Comparison of ENCODE assay signal across 7 cellular contexts in the genomic region with DNA sequence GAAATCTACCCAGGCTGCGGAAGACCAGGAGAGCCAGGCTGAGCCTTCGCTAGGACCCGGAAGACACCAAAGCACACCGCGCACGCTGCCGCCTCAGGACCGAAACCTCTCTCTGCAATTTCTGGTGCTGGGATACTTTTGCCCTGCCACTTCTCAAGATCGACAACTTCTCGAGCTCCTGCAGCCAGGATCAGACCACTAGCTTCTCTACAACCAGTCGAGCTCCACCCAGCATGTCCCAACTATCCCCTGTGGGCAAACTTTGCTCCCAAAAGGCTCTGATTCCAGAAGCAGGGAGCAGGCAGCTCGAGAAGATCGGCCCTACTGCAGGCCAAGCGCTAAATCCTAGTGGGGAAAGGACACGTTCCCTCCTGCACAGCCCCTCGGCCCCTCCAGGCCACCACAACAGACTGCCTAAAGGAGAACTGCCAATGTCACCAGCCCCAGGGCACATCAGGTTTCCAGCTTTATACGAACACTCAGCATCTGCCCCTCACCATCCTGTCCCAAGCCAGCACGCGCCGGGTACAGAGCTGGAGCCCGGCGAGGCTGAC. TPM values are rescaled to one million over a fixed set of nuclear protein-coding genes. Genes with fewer than 3 reads are reported as not detected.
DNase-seq lines count a peak whose midpoint lies in the region; ATAC-seq and TF ChIP-seq lines count a peak whose summit lies in the region.

No MANE protein-coding gene starts in this region.

- no peaks in the 10 kb centered on the region for H3K27me3 ChIP-seq in liver (ENCODE audit: control insufficient read depth in 4 of 4, insufficient read depth in 4 of 4, low read length in 3 of 4)

- peak in 1 of 2 donors; percentile 28 for TF ChIP-seq RAD21 in liver (IDR thresholded peaks at IDR 0.05)

- H3K27ac ChIP-seq in liver (ENCODE audit: low read depth in 1 of 2, low read length in 2 of 2): peak overlapping the region; percentile 92 to 98

- peaks cover 0 to 5% (median 2%) of the 10 kb centered on the region in 4 donors for H3K36me3 ChIP-seq in liver (ENCODE audit: control insufficient read depth in 4 of 4, insufficient read depth in 3 of 4, low read depth in 1 of 4, low read length in 3 of 4)

- peak overlapping the region; percentile 97 for H3K4me3 ChIP-seq in NB4 (ENCODE audit: low read depth, low read length)
- peak overlapping the region; percentile 85 to 98 (median 96) for H3K4me3 ChIP-seq in liver (ENCODE audit: low read depth in 1 of 3, low read length in 3 of 3)

- WGBS in liver: under 1% methylated on average over 22 of the region's 22 CpGs

- peak overlapping the region; percentile 82 to 92 for H3K9ac ChIP-seq in liver (ENCODE audit: low read depth in 1 of 2, low read length in 2 of 2)

- DNase-seq in GM13976 (ENCODE audit: low spot score) (peak; percentile 80), NB4 (ENCODE audit: low read depth) (peak; percentile 73), dedifferentiated amniotic fluid mesenchymal stem cell (ENCODE audit: extremely low spot score) (peak; percentile 44)
- DNase-seq in activated CD4-positive, CD25-positive, alpha-beta regulatory T cell treated with anti-CD3 and anti-CD28 coated beads, Interleukin-2, amount 50 U/mL, for 72 hours: peak; percentile 50
- DNase-seq in stimulated activated CD4-positive, alpha-beta T cell treated with anti-CD3 and anti-CD28 coated beads, TNF-alpha, amount 100 ng/mL, for 4 hours (ENCODE audit: low read depth in 3 of 3): peak; percentile 10 to 24 (median 19)

- H3K9me3 ChIP-seq in liver (ENCODE audit: control insufficient read depth in 4 of 4, low read length in 3 of 4): no peaks in the 10 kb centered on the region

- H3K4me1 ChIP-seq in liver (ENCODE audit: control insufficient read depth in 4 of 4, insufficient read depth in 4 of 4, low read length in 3 of 4): peaks cover 23 to 50% (median 39%) of the 10 kb centered on the region in 4 donors

- no peak for ATAC-seq in HG02623 (IDR thresholded peaks at IDR 0.05; ENCODE audit: unreplicated experiment)

- TF ChIP-seq CTCF in GM13976 (IDR thresholded peaks at IDR 0.05; ENCODE audit: borderline replicate concordance, control extremely low read depth, extremely low read depth, insufficient read depth, missing control alignments) (no peak), NB4 (IDR thresholded peaks at IDR 0.05; ENCODE audit: low read depth, low read length) (no peak), liver (IDR thresholded peaks at IDR 0.05; ENCODE audit: low read depth, low read length, missing input control) (no peak)

- in situ Hi-C loops in GM13976 (cut with MboI; ENCODE audit: low sequenced_read_pairs, unreplicated experiment): no loop called here

- TF ChIP-seq POLR2A in NB4 (IDR thresholded peaks at IDR 0.05; ENCODE audit: extremely low read depth, insufficient read length): no peak

TF ChIP-seq in liver, 16 proteins besides CTCF, POLR2A, EP300 and RAD21:
- TF ChIP-seq TAF1 (conservative IDR thresholded peaks at IDR 0.05): no peak
- TF ChIP-seq, protein P1, sequence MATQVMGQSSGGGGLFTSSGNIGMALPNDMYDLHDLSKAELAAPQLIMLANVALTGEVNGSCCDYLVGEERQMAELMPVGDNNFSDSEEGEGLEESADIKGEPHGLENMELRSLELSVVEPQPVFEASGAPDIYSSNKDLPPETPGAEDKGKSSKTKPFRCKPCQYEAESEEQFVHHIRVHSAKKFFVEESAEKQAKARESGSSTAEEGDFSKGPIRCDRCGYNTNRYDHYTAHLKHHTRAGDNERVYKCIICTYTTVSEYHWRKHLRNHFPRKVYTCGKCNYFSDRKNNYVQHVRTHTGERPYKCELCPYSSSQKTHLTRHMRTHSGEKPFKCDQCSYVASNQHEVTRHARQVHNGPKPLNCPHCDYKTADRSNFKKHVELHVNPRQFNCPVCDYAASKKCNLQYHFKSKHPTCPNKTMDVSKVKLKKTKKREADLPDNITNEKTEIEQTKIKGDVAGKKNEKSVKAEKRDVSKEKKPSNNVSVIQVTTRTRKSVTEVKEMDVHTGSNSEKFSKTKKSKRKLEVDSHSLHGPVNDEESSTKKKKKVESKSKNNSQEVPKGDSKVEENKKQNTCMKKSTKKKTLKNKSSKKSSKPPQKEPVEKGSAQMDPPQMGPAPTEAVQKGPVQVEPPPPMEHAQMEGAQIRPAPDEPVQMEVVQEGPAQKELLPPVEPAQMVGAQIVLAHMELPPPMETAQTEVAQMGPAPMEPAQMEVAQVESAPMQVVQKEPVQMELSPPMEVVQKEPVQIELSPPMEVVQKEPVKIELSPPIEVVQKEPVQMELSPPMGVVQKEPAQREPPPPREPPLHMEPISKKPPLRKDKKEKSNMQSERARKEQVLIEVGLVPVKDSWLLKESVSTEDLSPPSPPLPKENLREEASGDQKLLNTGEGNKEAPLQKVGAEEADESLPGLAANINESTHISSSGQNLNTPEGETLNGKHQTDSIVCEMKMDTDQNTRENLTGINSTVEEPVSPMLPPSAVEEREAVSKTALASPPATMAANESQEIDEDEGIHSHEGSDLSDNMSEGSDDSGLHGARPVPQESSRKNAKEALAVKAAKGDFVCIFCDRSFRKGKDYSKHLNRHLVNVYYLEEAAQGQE (IDR thresholded peaks at IDR 0.05): no peak
- TF ChIP-seq RXRA (IDR thresholded peaks at IDR 0.05): peak in 1 of 2 donors; percentile 17

RNA-seq across cellular contexts. Expression of gene AKAP8, which starts 1.0 kb away (rescaled TPM):
- total RNA-seq in liver: 10 to 100 TPM; 12.0 to 12.4 TPM
- 1 to 10 TPM; 7.5 to 7.7 TPM for polyA plus RNA-seq in liver

RNA-seq across cellular contexts. Expression of gene AKAP8L, which starts 40.2 kb away (rescaled TPM):
- total RNA-seq in liver: 10 to 100 TPM; 65.3 to 67.1 TPM
- polyA plus RNA-seq in liver: 10 to 100 TPM; 16.4 to 20.5 TPM

RNA-seq across cellular contexts. Expression of gene BRD4, which starts 46.3 kb away (rescaled TPM):
- total RNA-seq in liver: 10 to 100 TPM; 20.2 to 20.7 TPM
- 10 to 100 TPM; 13.6 to 25.8 TPM for polyA plus RNA-seq in liver

Comparison
In these comparisons a context has a peak if more than half of its experiments do, and no peak if none do; other contexts are left out.
1. DNase-seq: peak in every context shown above with its lines; median percentile 80 in GM13976; 73 in NB4; 50 in activated CD4-positive, CD25-positive, alpha-beta regulatory T cell treated with anti-CD3 and anti-CD28 coated beads, Interleukin-2, amount 50 U/mL, for 72 hours; 44 in dedifferentiated amniotic fluid mesenchymal stem cell; 19 in stimulated activated CD4-positive, alpha-beta T cell treated with anti-CD3 and anti-CD28 coated beads, TNF-alpha, amount 100 ng/mL, for 4 hours.